In genomic region chr12:9634177-9634803, GRCh38 we compare ENCODE assay signal across 8 cellular contexts. TPM values are rescaled to one million over a fixed set of nuclear protein-coding genes. Genes with fewer than 3 reads are reported as not detected.
A peak's percentile ranks its signal among the peaks of the same experiment; 100 is the strongest.
DNase-seq lines count a peak whose midpoint lies in the region; ATAC-seq and TF ChIP-seq lines count a peak whose summit lies in the region.

No MANE protein-coding gene starts in this region.

- no peaks in the 10 kb centered on the region for H3K27me3 ChIP-seq in osteoblast (ENCODE audit: insufficient read depth, low read length)

- no peaks in the 10 kb centered on the region for H3K36me3 ChIP-seq in osteoblast (ENCODE audit: insufficient read depth, low read length)

- TF ChIP-seq CTCF in epithelial cell of proximal tubule (conservative IDR thresholded peaks at IDR 0.05; ENCODE audit: low read depth, low read length), result peak; percentile 75
- peak; percentile 74 for TF ChIP-seq CTCF in osteoblast (IDR thresholded peaks at IDR 0.05; ENCODE audit: extremely low read depth, low read depth, low read length)

- no peak overlapping the region for H3K27ac ChIP-seq in osteoblast (ENCODE audit: low read depth, low read length)

- peak; percentile 36 to 57 for DNase-seq in AML-193 (lab: John Stamatoyannopoulos, UW)
- peak; percentile 23 for DNase-seq in NCI-H345 treated with DMSO at 0.1 percent for 48 hours (lab: John Stamatoyannopoulos, UW; ENCODE audit: unreplicated experiment)
- DNase-seq in activated CD8-positive, alpha-beta memory T cell treated with anti-CD3 and anti-CD28 coated beads for 4 hours (ENCODE audit: low read depth in 2 of 2), result peak; percentile 64 to 65
- DNase-seq in epithelial cell of proximal tubule (ENCODE audit: low read depth), result no peak
- DNase-seq in osteoblast (ENCODE audit: insufficient read length, low spot score, missing footprints), result peak; percentile 37
- DNase-seq in NCI-H2029 (lab: John Stamatoyannopoulos, UW), result no peak

- H3K4me2 ChIP-seq in osteoblast (ENCODE audit: insufficient read depth, low read length), result no peak overlapping the region

- no peaks in the 10 kb centered on the region for H3K4me1 ChIP-seq in osteoblast (ENCODE audit: insufficient read depth, low read length)

- no peaks in the 10 kb centered on the region for H3K9me3 ChIP-seq in osteoblast (ENCODE audit: low read depth, low read length)

- no peak overlapping the region for H2AFZ ChIP-seq in osteoblast (ENCODE audit: low read length)

- no peaks in the 10 kb centered on the region for H3K79me2 ChIP-seq in osteoblast (ENCODE audit: insufficient read depth, low read length)

- no peak overlapping the region for H3K4me3 ChIP-seq in epithelial cell of proximal tubule (ENCODE audit: low read depth, low read length)
- H3K4me3 ChIP-seq in osteoblast (ENCODE audit: insufficient read depth, low read length), result no peak overlapping the region

- ATAC-seq in GM21381 (IDR thresholded peaks at IDR 0.05; ENCODE audit: unreplicated experiment), result peak; percentile 64
- no peak for ATAC-seq in HG03139 (IDR thresholded peaks at IDR 0.05; ENCODE audit: unreplicated experiment)

- H4K20me1 ChIP-seq in osteoblast (ENCODE audit: insufficient read depth, low read length), result no peaks in the 10 kb centered on the region

RNA-seq across cellular contexts. Expression of gene KLRB1, which starts 26.6 kb away (rescaled TPM):
- total RNA-seq in epithelial cell of proximal tubule (not detected in 2 replicates), osteoblast (not detected in 2 replicates)

RNA-seq across cellular contexts. Expression of gene CLEC2D, which starts 35.2 kb away (rescaled TPM):
- total RNA-seq in epithelial cell of proximal tubule (1.7 and 3.2 TPM in 2 replicates), osteoblast (9.4 TPM in 2 replicates)

Comparison
In these comparisons a context has a peak if more than half of its experiments do, and no peak if none do; other contexts are left out.
1. DNase-seq: peak in AML-193 (2 of 2), NCI-H345 treated with DMSO at 0.1 percent for 48 hours (single experiment), activated CD8-positive, alpha-beta memory T cell treated with anti-CD3 and anti-CD28 coated beads for 4 hours (2 of 2) and osteoblast (single experiment); none in epithelial cell of proximal tubule (single experiment) and NCI-H2029 (single experiment).